11 cellular contexts compared by ENCODE assay signal in genomic region chr3:27589795-27590194, GRCh38.
DNase-seq lines count a peak whose midpoint lies in the region; ATAC-seq and TF ChIP-seq lines count a peak whose summit lies in the region.
"Had no signal": no experiment of that assay in that cellular context is flagged by ENCODE, and none has a peak within 500 bp of the region (broad histone marks: within the 10 kb centered on the region; RNA-seq: fewer than 3 reads in every experiment).

No MANE protein-coding gene starts in this region.

- intact Hi-C loops in dendritic cell treated with granulocyte-macrophage colony-stimulating factor and Interleukin-4, amounts not matched to agents 40 ng/mL and 50 ng/mL, for 4 days (cut with micrococcal nuclease) = loop anchor here (2.0 to 5.0 kb wide), 2 partner anchors 78 to 107 kb away; no protein-coding TSS in a partner anchor
- intact Hi-C loops in natural killer cell (cut with micrococcal nuclease) = no loop called here

- H3K36me3 Mint-ChIP-seq in dendritic cell treated with granulocyte-macrophage colony-stimulating factor and Interleukin-4, amounts not matched to agents 40 ng/mL and 50 ng/mL, for 4 days (ENCODE audit: low read depth) = no peaks in the 10 kb centered on the region
- no peaks in the 10 kb centered on the region for H3K36me3 Mint-ChIP-seq in natural killer cell

- DNase-seq in A172 (ENCODE audit: low spot score) (peak; percentile 39), NCI-H226 (peak; percentile 85), natural killer cell (no peak), T1000 (lab: John Stamatoyannopoulos, UW) (no peak), NCI-H526 treated with DMSO at 0.1 percent for 48 hours (lab: John Stamatoyannopoulos, UW) (no peak)
- DNase-seq: BE2C; NCI-H2081; stimulated activated CD4-positive, alpha-beta T cell treated with anti-CD3 and anti-CD28 coated beads, Interleukin-2, amount 100 ng/mL, for 48 hours had no signal

- no peak for ATAC-seq in natural killer cell
- ATAC-seq in GM21737 (IDR thresholded peaks at IDR 0.05; ENCODE audit: unreplicated experiment) = no peak
- no peak for ATAC-seq in HG03432 (IDR thresholded peaks at IDR 0.05; ENCODE audit: unreplicated experiment)

- H3K4me1 Mint-ChIP-seq in dendritic cell treated with granulocyte-macrophage colony-stimulating factor and Interleukin-4, amounts not matched to agents 40 ng/mL and 50 ng/mL, for 4 days (ENCODE audit: low read depth) = peaks cover 39% of the 10 kb centered on the region
- H3K4me1 Mint-ChIP-seq in natural killer cell = peaks cover 24 to 27% of the 10 kb centered on the region in 2 donors

- TF ChIP-seq CTCF in natural killer cell (IDR thresholded peaks at IDR 0.05) = no peak

- peak overlapping the region; percentile 52 for H3K4me3 Mint-ChIP-seq in dendritic cell treated with granulocyte-macrophage colony-stimulating factor and Interleukin-4, amounts not matched to agents 40 ng/mL and 50 ng/mL, for 4 days
- no peak overlapping the region for H3K4me3 Mint-ChIP-seq in natural killer cell

- peak overlapping the region; percentile 92 for H3K27ac Mint-ChIP-seq in dendritic cell treated with granulocyte-macrophage colony-stimulating factor and Interleukin-4, amounts not matched to agents 40 ng/mL and 50 ng/mL, for 4 days
- peak overlapping the region; percentile 67 for H3K27ac Mint-ChIP-seq in natural killer cell

- no peaks in the 10 kb centered on the region for H3K27me3 Mint-ChIP-seq in dendritic cell treated with granulocyte-macrophage colony-stimulating factor and Interleukin-4, amounts not matched to agents 40 ng/mL and 50 ng/mL, for 4 days
- no peaks in the 10 kb centered on the region for H3K27me3 Mint-ChIP-seq in natural killer cell (ENCODE audit: low read depth in 2 of 2)

- no peaks in the 10 kb centered on the region for H3K9me3 Mint-ChIP-seq in dendritic cell treated with granulocyte-macrophage colony-stimulating factor and Interleukin-4, amounts not matched to agents 40 ng/mL and 50 ng/mL, for 4 days
- no peaks in the 10 kb centered on the region for H3K9me3 Mint-ChIP-seq in natural killer cell

Comparison
In these comparisons a context has a peak if more than half of its experiments do, and no peak if none do; other contexts are left out.
1. DNase-seq: peak in A172 (single experiment) and NCI-H226 (single experiment); none in natural killer cell (single experiment), T1000 (single experiment) and NCI-H526 treated with DMSO at 0.1 percent for 48 hours (single experiment).